ENCODE assay signal across 8 cellular contexts in the genomic region with DNA sequence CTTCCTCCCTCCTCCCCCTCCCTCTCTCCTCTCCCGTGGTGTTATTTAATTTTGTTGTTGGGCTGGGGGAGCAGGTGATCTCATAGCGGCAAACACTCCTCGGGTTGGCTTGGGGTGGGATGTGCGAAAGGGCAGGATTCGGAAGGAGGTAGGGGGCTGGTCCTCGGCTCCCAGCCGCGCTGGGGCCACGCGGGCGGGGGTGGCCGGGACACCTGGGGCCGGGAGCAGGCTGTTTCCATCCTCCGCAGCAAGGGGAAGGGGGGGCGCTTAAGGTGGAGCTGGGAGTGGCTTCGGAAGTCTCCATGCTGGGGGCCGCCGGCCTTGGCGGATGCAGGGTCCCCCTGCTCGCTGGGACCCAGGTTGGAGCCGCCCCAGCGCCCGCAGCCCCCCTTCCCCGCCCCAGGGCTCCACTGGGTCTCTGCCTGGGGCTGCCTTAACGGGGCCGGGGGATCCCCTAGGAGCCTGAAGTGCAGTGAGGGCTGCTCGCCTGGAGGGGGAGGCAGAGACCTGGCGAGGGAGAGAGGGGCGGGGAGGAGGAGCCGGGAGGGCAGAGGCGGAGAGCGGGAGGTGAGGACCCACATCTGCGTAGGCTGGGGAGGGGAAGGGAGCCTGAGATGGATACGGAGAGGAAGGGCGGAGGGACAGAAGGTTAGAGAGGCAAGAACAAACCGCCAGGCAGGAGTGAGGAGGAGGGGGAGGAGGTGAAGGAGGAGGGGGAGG. TPM values are rescaled to one million over a fixed set of nuclear protein-coding genes. Genes with fewer than 3 reads are reported as not detected.
A peak's percentile ranks its signal among the peaks of the same experiment; 100 is the strongest.
DNase-seq lines count a peak whose midpoint lies in the region; ATAC-seq and TF ChIP-seq lines count a peak whose summit lies in the region.

No MANE protein-coding gene starts in this region.

- peak; percentile 96 for DNase-seq in DMS53 (lab: John Stamatoyannopoulos, UW)
- peak; percentile 48 for DNase-seq in GOT3 (lab: John Stamatoyannopoulos, UW)
- peak; percentile 81 for DNase-seq in M059J (ENCODE audit: low read depth)
- DNase-seq in SHP77 treated with DMSO at 0.1 percent for 48 hours (lab: John Stamatoyannopoulos, UW), result peak; percentile 70
- peak; percentile 72 for DNase-seq in activated gamma-delta T cell (lab: John Stamatoyannopoulos, UW)
- peak in 1 of 2 donors; percentile 71 for DNase-seq in foreskin keratinocyte

- peak overlapping the region; percentile 62 for H3K27ac ChIP-seq in foreskin keratinocyte
- no peak overlapping the region for H3K27ac ChIP-seq in neutrophil
- peak overlapping the region; percentile 60 for H3K27ac ChIP-seq in subcutaneous abdominal adipose tissue (ENCODE audit: low read depth, low read length)

- H3K36me3 ChIP-seq in neutrophil (no peaks in the 10 kb centered on the region), subcutaneous abdominal adipose tissue (ENCODE audit: control insufficient read depth in 5 of 5, insufficient read depth in 5 of 5, low read length in 5 of 5) (no peaks in the 10 kb centered on the region)

- H3K4me3 ChIP-seq in neutrophil (ENCODE audit: low read depth in 1 of 2, low read length in 1 of 2) (peak overlapping the region; percentile 24 to 59), subcutaneous abdominal adipose tissue (ENCODE audit: low read depth in 1 of 5, low read length in 5 of 5) (peak overlapping the region; percentile 46 to 71 (median 59))

- H3K4me1 ChIP-seq in foreskin keratinocyte, result peaks cover 5% of the 10 kb centered on the region
- H3K4me1 ChIP-seq in neutrophil (ENCODE audit: control insufficient read depth in 1 of 2, insufficient read depth in 1 of 2, low read depth in 1 of 2, low read length in 1 of 2), result peaks cover 17 to 20% of the 10 kb centered on the region in 2 experiments
- H3K4me1 ChIP-seq in subcutaneous abdominal adipose tissue (ENCODE audit: control insufficient read depth in 5 of 5, insufficient read depth in 5 of 5, low read length in 5 of 5), result peaks cover 1 to 20% (median 18%) of the 10 kb centered on the region in 5 donors

- peak; percentile 81 for ATAC-seq in foreskin keratinocyte

- no peaks in the 10 kb centered on the region for H3K9me3 ChIP-seq in neutrophil
- no peaks in the 10 kb centered on the region for H3K9me3 ChIP-seq in subcutaneous abdominal adipose tissue (ENCODE audit: control insufficient read depth in 5 of 5, low read length in 5 of 5)

- TF ChIP-seq CTCF in foreskin keratinocyte (conservative IDR thresholded peaks at IDR 0.05) (peak; percentile 96), neutrophil (IDR thresholded peaks at IDR 0.05) (peak; percentile 84)

- H3K9ac ChIP-seq in subcutaneous abdominal adipose tissue (ENCODE audit: low read length in 5 of 5), result peak overlapping the region in 3 of 5 donors; percentile 63 to 68 (median 65)

- no peaks in the 10 kb centered on the region for H3K27me3 ChIP-seq in foreskin keratinocyte
- H3K27me3 ChIP-seq in neutrophil, result peaks cover 50% of the 10 kb centered on the region
- H3K27me3 ChIP-seq in subcutaneous abdominal adipose tissue (ENCODE audit: control insufficient read depth in 5 of 5, insufficient read depth in 4 of 5, low read length in 5 of 5), result peaks cover 0 to 8% (median 0%) of the 10 kb centered on the region in 5 donors

RNA-seq across cellular contexts. Expression of gene CA11, which starts 0.4 kb away (rescaled TPM):
- total RNA-seq in M059J (2014; rRNA removed; shearing (Covaris generic)), result 1.9 and 5.1 TPM in 2 replicates
- 3.9 and 4.9 TPM in 2 replicates for total RNA-seq in foreskin keratinocyte
- polyA plus RNA-seq in foreskin keratinocyte, result 6.7 and 9.0 TPM in 2 replicates

RNA-seq across cellular contexts. Expression of gene DBP, which starts 9.2 kb away (rescaled TPM):
- 18.5 and 20.1 TPM in 2 replicates for total RNA-seq in M059J (2014; rRNA removed; shearing (Covaris generic))
- total RNA-seq in foreskin keratinocyte, result 3.0 and 3.7 TPM in 2 replicates
- polyA plus RNA-seq in foreskin keratinocyte, result 4.6 and 6.2 TPM in 2 replicates

RNA-seq across cellular contexts. Expression of gene NTN5, which starts 26.5 kb away (rescaled TPM):
- 0.05 and 0.79 TPM in 2 replicates for total RNA-seq in M059J (2014; rRNA removed; shearing (Covaris generic))
- not detected in 2 replicates for total RNA-seq in foreskin keratinocyte
- polyA plus RNA-seq in foreskin keratinocyte, result not detected in 2 replicates

RNA-seq across cellular contexts. Expression of gene SPHK2, which starts 27.0 kb away (rescaled TPM):
- 2.9 and 5.4 TPM in 2 replicates for total RNA-seq in M059J (2014; rRNA removed; shearing (Covaris generic))
- total RNA-seq in foreskin keratinocyte, result 6.9 and 8.8 TPM in 2 replicates
- 7.7 and 9.6 TPM in 2 replicates for polyA plus RNA-seq in foreskin keratinocyte

RNA-seq across cellular contexts. Expression of gene RPL18, which starts 27.4 kb away (rescaled TPM):
- total RNA-seq in M059J (2014; rRNA removed; shearing (Covaris generic)), result 1,286 and 1,602 TPM in 2 replicates
- 1,924 and 1,965 TPM in 2 replicates for total RNA-seq in foreskin keratinocyte
- polyA plus RNA-seq in foreskin keratinocyte, result 2,287 and 2,314 TPM in 2 replicates
